In the genomic region with DNA sequence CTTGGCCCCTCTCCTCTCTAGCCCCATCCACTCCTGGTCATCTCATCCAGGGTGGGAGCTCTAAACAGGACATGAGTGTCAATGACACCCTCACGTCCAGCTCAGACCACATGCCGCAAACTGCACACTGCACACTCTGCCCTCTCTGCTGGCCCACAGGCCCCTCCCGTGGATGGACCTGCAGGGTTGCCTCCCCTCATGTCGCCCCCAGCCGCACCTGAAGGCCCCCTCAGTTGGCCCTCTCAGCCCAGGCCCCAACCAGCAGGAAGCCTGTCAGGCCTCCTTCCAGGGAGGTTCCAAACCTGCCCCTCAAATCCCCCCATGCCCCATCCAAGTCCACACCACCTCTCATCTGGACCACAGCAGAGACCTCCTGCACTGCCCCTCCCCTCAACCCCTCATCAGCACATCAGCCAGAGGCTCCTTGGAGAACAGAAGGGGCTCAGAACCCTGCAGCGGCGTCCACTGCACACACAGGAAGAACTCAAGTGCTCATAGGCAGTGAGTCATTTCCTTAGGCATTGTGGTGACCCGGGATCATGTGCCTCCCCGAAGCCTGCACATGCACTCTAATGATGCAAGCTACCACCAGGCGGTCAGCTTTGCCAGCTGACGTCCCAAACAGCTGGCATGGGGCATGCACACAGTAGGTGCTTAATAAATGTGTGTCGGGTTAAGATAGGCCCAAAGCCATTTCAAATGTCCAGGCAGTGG, we compare ENCODE assay signal across 8 cellular contexts. TPM values are rescaled to one million over a fixed set of nuclear protein-coding genes. Genes with fewer than 3 reads are reported as not detected.
DNase-seq lines count a peak whose midpoint lies in the region; ATAC-seq and TF ChIP-seq lines count a peak whose summit lies in the region.

No MANE protein-coding gene starts in this region.

- H3K4me1 Mint-ChIP-seq in activated CD8-positive, alpha-beta memory T cell treated with anti-CD3 and anti-CD28 coated beads, Interleukin-2, amount 10 ng/mL, durations not matched to agents 7 days and 5 days = peaks cover 32% of the 10 kb centered on the region

- WGBS in prostate gland = 83% methylated on average over 12 of the region's 12 CpGs

- no peaks in the 10 kb centered on the region for H3K36me3 Mint-ChIP-seq in activated CD8-positive, alpha-beta memory T cell treated with anti-CD3 and anti-CD28 coated beads, Interleukin-2, amount 10 ng/mL, durations not matched to agents 7 days and 5 days

- H3K27me3 Mint-ChIP-seq in activated CD8-positive, alpha-beta memory T cell treated with anti-CD3 and anti-CD28 coated beads, Interleukin-2, amount 10 ng/mL, durations not matched to agents 7 days and 5 days = peaks cover 3% of the 10 kb centered on the region

- no peaks in the 10 kb centered on the region for H3K36me3 ChIP-seq in prostate gland

- H3K4me3 Mint-ChIP-seq in activated CD8-positive, alpha-beta memory T cell treated with anti-CD3 and anti-CD28 coated beads, Interleukin-2, amount 10 ng/mL, durations not matched to agents 7 days and 5 days = peak overlapping the region; percentile 63

- ATAC-seq in activated CD8-positive, alpha-beta memory T cell treated with anti-CD3 and anti-CD28 coated beads, Interleukin-2, amount 10 ng/mL, durations not matched to agents 7 days and 5 days = peak; percentile 68
- ATAC-seq in esophagus mucosa (peak; percentile 58), HG03565 (IDR thresholded peaks at IDR 0.05; ENCODE audit: unreplicated experiment) (no peak), HG03457 (IDR thresholded peaks at IDR 0.05; ENCODE audit: unreplicated experiment) (no peak)

- H3K27ac Mint-ChIP-seq in activated CD8-positive, alpha-beta memory T cell treated with anti-CD3 and anti-CD28 coated beads, Interleukin-2, amount 10 ng/mL, durations not matched to agents 7 days and 5 days = peak overlapping the region; percentile 93

- H3K9me3 Mint-ChIP-seq in activated CD8-positive, alpha-beta memory T cell treated with anti-CD3 and anti-CD28 coated beads, Interleukin-2, amount 10 ng/mL, durations not matched to agents 7 days and 5 days (ENCODE audit: low read depth) = no peaks in the 10 kb centered on the region

- H3K27ac ChIP-seq in prostate gland = peak overlapping the region; percentile 36 to 62

- in situ Hi-C loops in Caki2 (cut with HindIII; ENCODE audit: low pct_unique_long_range_greater_than_20kb, low sequenced_read_pairs) (no loop called here), GM13976 (cut with MboI; ENCODE audit: low sequenced_read_pairs, unreplicated experiment) (loop anchor here (10.0 kb wide), 1 partner anchor 364 kb away; no protein-coding TSS in a partner anchor)

- intact Hi-C loops in prostate gland (cut with DNase I) = loop anchor here (10.0 kb wide), 1 partner anchor 704 kb away; no protein-coding TSS in a partner anchor

- H3K4me3 ChIP-seq in NB4 (ENCODE audit: low read depth, low read length) (no peak overlapping the region), prostate gland (no peak overlapping the region)

- CTCF ChIA-PET in activated CD8-positive, alpha-beta memory T cell treated with anti-CD3 and anti-CD28 coated beads, Interleukin-2, amount 10 ng/mL, durations not matched to agents 7 days and 5 days (lab: Charles Lee) = interaction anchor here (1.1 to 1.9 kb wide), 6 partner anchors 10 to 366 kb away, joined by 3 to 14 read pairs (median 5); a partner anchor contains a TSS

- no peaks in the 10 kb centered on the region for H3K27me3 ChIP-seq in prostate gland (replicated peaks; ENCODE audit: insufficient read depth)

- no peak for TF ChIP-seq POLR2A in NB4 (IDR thresholded peaks at IDR 0.05; ENCODE audit: extremely low read depth, insufficient read length)
- no peak for TF ChIP-seq POLR2A in prostate gland (IDR thresholded peaks at IDR 0.05)

- H3K9me3 ChIP-seq in prostate gland = no peaks in the 10 kb centered on the region

- TF ChIP-seq CTCF in NB4 (IDR thresholded peaks at IDR 0.05; ENCODE audit: low read depth, low read length) = no peak
- TF ChIP-seq CTCF in prostate gland (IDR thresholded peaks at IDR 0.05) = peak in 1 of 4 experiments; percentile 4
- TF ChIP-seq CTCF in GM13976 (IDR thresholded peaks at IDR 0.05; ENCODE audit: borderline replicate concordance, control extremely low read depth, extremely low read depth, insufficient read depth, missing control alignments) = no peak

- H3K4me1 ChIP-seq in prostate gland (replicated peaks) = peaks cover 14% of the 10 kb centered on the region

- DNase-seq in Caki2 (ENCODE audit: low read depth) (peak; percentile 58), NB4 (ENCODE audit: low read depth) (peak; percentile 93), prostate gland (ENCODE audit: low spot score) (no peak), GM13976 (ENCODE audit: low spot score) (no peak)
- DNase-seq in activated CD8-positive, alpha-beta memory T cell treated with anti-CD3 and anti-CD28 coated beads, Interleukin-2, amount 10 ng/mL, durations not matched to agents 7 days and 5 days = peak; percentile 89

RNA-seq across cellular contexts. Expression of a gene that starts 12.9 kb away (rescaled TPM):
- 12.8 and 15.8 TPM in 2 replicates for total RNA-seq in Caki2 (2014; rRNA removed; shearing (Covaris generic); ENCODE audit: low replicate concordance)
- under 1 TPM; 0.44 to 0.87 TPM for total RNA-seq in activated CD8-positive, alpha-beta memory T cell treated with anti-CD3 and anti-CD28 coated beads, Interleukin-2, amount 10 ng/mL, durations not matched to agents 7 days and 5 days
- total RNA-seq in esophagus mucosa (3.5 TPM), prostate gland (10 to 100 TPM; 36.5 to 42.7 TPM)

RNA-seq across cellular contexts. Expression of a gene that starts 30.7 kb away (rescaled TPM):
- 21.8 and 27.2 TPM in 2 replicates for total RNA-seq in Caki2 (2014; rRNA removed; shearing (Covaris generic); ENCODE audit: low replicate concordance)
- total RNA-seq in activated CD8-positive, alpha-beta memory T cell treated with anti-CD3 and anti-CD28 coated beads, Interleukin-2, amount 10 ng/mL, durations not matched to agents 7 days and 5 days = 1 to 10 TPM; 1.1 to 3.6 TPM
- total RNA-seq in esophagus mucosa (45.0 TPM), prostate gland (10 to 100 TPM; 12.4 to 20.4 TPM)

Comparison
In these comparisons a context has a peak if more than half of its experiments do, and no peak if none do; other contexts are left out.
1. DNase-seq: peak in Caki2 (single experiment), NB4 (single experiment) and activated CD8-positive, alpha-beta memory T cell treated with anti-CD3 and anti-CD28 coated beads, Interleukin-2, amount 10 ng/mL, durations not matched to agents 7 days and 5 days (single experiment); none in prostate gland (single experiment) and GM13976 (single experiment).
2. ATAC-seq: peak in activated CD8-positive, alpha-beta memory T cell treated with anti-CD3 and anti-CD28 coated beads, Interleukin-2, amount 10 ng/mL, durations not matched to agents 7 days and 5 days (single experiment) and esophagus mucosa (single experiment); none in HG03565 (single experiment) and HG03457 (single experiment).